In the genomic region with DNA sequence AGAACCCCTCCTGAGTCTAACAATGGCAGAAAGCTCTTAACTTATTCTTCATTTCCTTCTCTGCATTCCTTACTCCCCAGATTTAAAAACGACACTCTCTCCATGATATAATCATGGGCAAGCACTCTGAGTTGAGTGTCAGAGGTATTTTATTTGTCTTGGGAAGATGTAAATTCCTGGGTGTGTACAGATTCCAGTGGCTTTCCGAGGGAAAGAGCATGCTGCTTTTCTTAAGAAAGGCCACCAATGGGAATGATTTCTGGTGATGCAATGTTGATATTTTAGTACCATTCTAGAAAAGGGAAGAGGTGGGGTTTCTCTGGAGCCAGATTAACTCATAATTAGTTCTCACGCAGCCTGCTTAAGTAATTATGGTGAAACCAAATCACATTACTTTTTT, we compare ENCODE assay signal across 15 cellular contexts. TPM values are rescaled to one million over a fixed set of nuclear protein-coding genes. Genes with fewer than 3 reads are reported as not detected.
DNase-seq lines count a peak whose midpoint lies in the region; ATAC-seq, FAIRE-seq and TF ChIP-seq lines count a peak whose summit lies in the region.
"Had no signal": no experiment of that assay in that cellular context is flagged by ENCODE, and none has a peak within 500 bp of the region (broad histone marks: within the 10 kb centered on the region; RNA-seq: fewer than 3 reads in every experiment).

No MANE protein-coding gene starts in this region.

- no peak overlapping the region for H2BK15ac ChIP-seq in neuronal stem cell (ENCODE audit: low read length)

- H3K36me3 ChIP-seq in bronchial epithelial cell (ENCODE audit: control insufficient read depth, insufficient read depth, low read length) (no peaks in the 10 kb centered on the region), neuronal stem cell (replicated peaks in 1 of 2; ENCODE audit: control insufficient read depth in 2 of 2, insufficient read depth in 2 of 2, low read length in 2 of 2) (no peaks in the 10 kb centered on the region)
- H3K36me3 ChIP-seq: gastrocnemius medialis, vagina had no signal

- H3K9ac ChIP-seq in neuronal stem cell (ENCODE audit: low read depth, low read length, poor library complexity), result no peak overlapping the region

- no peak overlapping the region for H3K4ac ChIP-seq in neuronal stem cell (ENCODE audit: low read length)

- no peak overlapping the region for H2BK5ac ChIP-seq in neuronal stem cell (ENCODE audit: low read length)

- peak overlapping the region; percentile 28 for H2AFZ ChIP-seq in neuronal stem cell (ENCODE audit: low read length)

- no peak overlapping the region for H2BK12ac ChIP-seq in neuronal stem cell (ENCODE audit: low read length)

- no peak overlapping the region for H2BK120ac ChIP-seq in neuronal stem cell (ENCODE audit: low read depth, low read length)

- H3K4me2 ChIP-seq in neuronal stem cell (ENCODE audit: insufficient read depth, low read length, poor library complexity, severe bottlenecking), result no peak overlapping the region

- DNase-seq in EL (peak; percentile 1), NCI-H69 (lab: John Stamatoyannopoulos, UW) (peak; percentile 51), bronchial epithelial cell (ENCODE audit: low read depth) (peak; percentile 66), neuronal stem cell (ENCODE audit: low spot score) (no peak), kidney tubule cell (ENCODE audit: low spot score) (no peak), iPS-NIHi7 (ENCODE audit: extremely low spot score) (no peak), SK-N-DZ (ENCODE audit: low spot score) (no peak)
- DNase-seq: activated CD4-positive, alpha-beta T cell treated with anti-CD3 and anti-CD28 coated beads, Interleukin-2, amount 50 U/mL, for 4 hours; effector CD4-positive, alpha-beta T cell; gastrocnemius medialis; NCI-H2171 had no signal

- H3K14ac ChIP-seq in neuronal stem cell (ENCODE audit: low read length), result no peak overlapping the region

- H3K4me1 ChIP-seq in neuronal stem cell (ENCODE audit: control insufficient read depth in 2 of 2, insufficient read depth in 1 of 2, low read depth in 1 of 2, low read length in 2 of 2), result peaks cover 0 to 2% of the 10 kb centered on the region in 2 donors
- H3K4me1 ChIP-seq: gastrocnemius medialis, vagina had no signal

- no peaks in the 10 kb centered on the region for H3K79me1 ChIP-seq in neuronal stem cell (ENCODE audit: low read depth, low read length)

- H3K27me3 ChIP-seq in bronchial epithelial cell (ENCODE audit: control insufficient read depth, insufficient read depth, low read length) (no peaks in the 10 kb centered on the region), neuronal stem cell (ENCODE audit: control insufficient read depth in 3 of 3, insufficient read depth in 3 of 3, low read depth in 1 of 3, low read length in 3 of 3) (no peaks in the 10 kb centered on the region)
- H3K27me3 ChIP-seq: gastrocnemius medialis, vagina had no signal

- peaks cover 0 to 2% of the 10 kb centered on the region in 2 donors for H3K9me3 ChIP-seq in neuronal stem cell (replicated peaks in 1 of 2; ENCODE audit: control insufficient read depth in 2 of 2, insufficient read depth in 1 of 2, low read depth in 1 of 2, low read length in 2 of 2)
- H3K9me3 ChIP-seq: gastrocnemius medialis, vagina had no signal

- no peak overlapping the region for H4K8ac ChIP-seq in neuronal stem cell (ENCODE audit: low read depth, low read length)

- no peak for TF ChIP-seq CTCF in bronchial epithelial cell (IDR thresholded peaks at IDR 0.05; ENCODE audit: insufficient read depth, low read length, severe bottlenecking)

- no CpG with 5 or more reads among the region's 3 CpGs for WGBS in neuronal stem cell (ENCODE audit: extremely low coverage in 2 of 2, insufficient read length in 2 of 2, insufficient replicate concordance in 1 of 2), 2 donors

- H3K4me3 ChIP-seq in bronchial epithelial cell (ENCODE audit: low read depth, low read length) (no peak overlapping the region), neuronal stem cell (ENCODE audit: low read length in 2 of 2) (no peak overlapping the region)
- H3K4me3 ChIP-seq: gastrocnemius medialis, vagina had no signal

- FAIRE-seq in bronchial epithelial cell (lab: Jason Lieb, UNC), result no peak
- FAIRE-seq: H54 had no signal

- ATAC-seq in HG02623 (IDR thresholded peaks at IDR 0.05; ENCODE audit: unreplicated experiment), result no peak
- ATAC-seq: gastrocnemius medialis, Panc1 had no signal

- no peak overlapping the region for H3K23ac ChIP-seq in neuronal stem cell (ENCODE audit: low read depth, low read length, poor library complexity)

- no peak overlapping the region for H3K18ac ChIP-seq in neuronal stem cell (ENCODE audit: low read length)

- no peak overlapping the region for H2AK5ac ChIP-seq in neuronal stem cell (ENCODE audit: low read depth, low read length)

- H3K27ac ChIP-seq in neuronal stem cell (replicated peaks; ENCODE audit: low read length), result no peak overlapping the region
- H3K27ac ChIP-seq: gastrocnemius medialis, vagina had no signal

- H4K91ac ChIP-seq in neuronal stem cell (ENCODE audit: low read depth, low read length, poor library complexity), result no peak overlapping the region

RNA-seq across cellular contexts. Expression of gene BTG3, which starts 47.7 kb away (rescaled TPM):
- total RNA-seq in bronchial epithelial cell, result 28.3 and 32.9 TPM in 2 replicates
- polyA plus RNA-seq in neuronal stem cell (2013, experiment 1 of 2), result 44.6 TPM
- polyA plus RNA-seq in neuronal stem cell (2013, experiment 2 of 2), result 45.1 TPM
- 38.0 and 57.2 TPM in 2 replicates for polyA plus RNA-seq in SK-N-DZ (2014; cell fraction: cytosol; rRNA removed)
- polyA plus RNA-seq in SK-N-DZ (2014; cell fraction: nucleus; rRNA removed), result 29.3 and 40.6 TPM in 2 replicates

Comparison
In these comparisons a context has a peak if more than half of its experiments do, and no peak if none do; other contexts are left out.
1. DNase-seq: peak in EL (single experiment), NCI-H69 (single experiment) and bronchial epithelial cell (single experiment); none in neuronal stem cell (single experiment), kidney tubule cell (single experiment), iPS-NIHi7 (single experiment) and SK-N-DZ (single experiment).